8 cellular contexts compared by ENCODE assay signal in the genomic region with DNA sequence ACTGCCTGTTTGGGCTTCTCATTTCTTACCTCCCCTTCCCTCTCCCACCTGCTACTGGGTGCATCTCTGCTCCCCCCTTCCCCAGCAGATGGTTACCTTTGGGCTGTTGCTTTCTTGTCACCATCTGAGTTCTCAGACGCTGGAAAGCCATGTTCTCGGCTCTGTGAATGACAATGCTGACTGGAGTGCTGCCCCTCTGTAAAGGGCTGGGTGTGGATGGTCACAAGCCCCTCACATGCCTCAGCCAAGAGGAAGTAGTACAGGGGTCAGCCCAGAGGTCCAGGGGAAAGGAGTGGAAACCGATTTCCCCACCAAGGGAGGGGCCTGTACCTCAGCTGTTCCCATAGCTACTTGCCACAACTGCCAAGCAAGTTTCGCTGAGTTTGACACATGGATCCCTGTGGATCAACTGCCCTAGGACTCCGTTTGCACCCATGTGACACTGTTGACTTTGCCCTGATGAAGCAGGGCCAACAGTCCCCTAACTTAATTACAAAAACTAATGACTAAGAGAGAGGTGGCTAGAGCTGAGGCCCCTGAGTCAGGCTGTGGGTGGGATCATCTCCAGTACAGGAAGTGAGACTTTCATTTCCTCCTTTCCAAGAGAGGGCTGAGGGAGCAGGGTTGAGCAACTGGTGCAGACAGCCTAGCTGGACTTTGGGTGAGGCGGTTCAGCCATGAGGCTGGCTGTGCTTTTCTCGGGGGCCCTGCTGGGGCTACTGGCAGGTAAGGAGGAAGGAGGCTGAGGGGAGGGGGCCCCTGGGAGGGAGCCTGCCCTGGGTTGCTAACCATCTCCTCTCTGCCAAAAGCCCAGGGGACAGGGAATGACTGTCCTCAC. TPM values are rescaled to one million over a fixed set of nuclear protein-coding genes. Genes with fewer than 3 reads are reported as not detected.
A peak's percentile ranks its signal among the peaks of the same experiment; 100 is the strongest.
DNase-seq lines count a peak whose midpoint lies in the region; ATAC-seq and TF ChIP-seq lines count a peak whose summit lies in the region.

A gene with protein sequence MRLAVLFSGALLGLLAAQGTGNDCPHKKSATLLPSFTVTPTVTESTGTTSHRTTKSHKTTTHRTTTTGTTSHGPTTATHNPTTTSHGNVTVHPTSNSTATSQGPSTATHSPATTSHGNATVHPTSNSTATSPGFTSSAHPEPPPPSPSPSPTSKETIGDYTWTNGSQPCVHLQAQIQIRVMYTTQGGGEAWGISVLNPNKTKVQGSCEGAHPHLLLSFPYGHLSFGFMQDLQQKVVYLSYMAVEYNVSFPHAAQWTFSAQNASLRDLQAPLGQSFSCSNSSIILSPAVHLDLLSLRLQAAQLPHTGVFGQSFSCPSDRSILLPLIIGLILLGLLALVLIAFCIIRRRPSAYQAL (plus strand): TSS at position 638 of the 838 bp plus-strand sequence. CDS start 40 bp downstream, at position 678.

- DNase-seq in AG04449 (ENCODE audit: low read depth, low spot score) (peak; percentile 59), KBM-7 (peak; percentile 93), UCSD-AML1 (lab: John Stamatoyannopoulos, UW; ENCODE audit: unreplicated experiment) (peak; percentile 77), caudate nucleus (lab: John Stamatoyannopoulos, UW) (peak in 10 of 61 donors; percentile 25 to 72 (median 50)), left colon (peak; percentile 69 to 86)
- DNase-seq in stimulated activated CD4-positive, alpha-beta T cell treated with anti-CD3 and anti-CD28 coated beads, Interleukin-4, amount 100 ng/mL, for 24 hours: peak; percentile 83

- CTCF ChIA-PET in AG04449 (lab: Yijun Ruan, JAX): interaction anchor here (1.6 to 6.6 kb wide), 4 partner anchors 10 to 108 kb away, joined by 4 to 37 read pairs (median 8); a partner anchor contains a TSS

- TF ChIP-seq CTCF in AG04449 (IDR thresholded peaks at IDR 0.05; ENCODE audit: insufficient read depth, low read length, missing control alignments): no peak

- intact Hi-C loops in left colon (cut with DNase I, micrococcal nuclease): loop anchor here in 1 of 2 donors (10.0 kb wide), 1 partner anchor 224 kb away; a partner anchor contains a TSS

- ATAC-seq in GM19023 (IDR thresholded peaks at IDR 0.05; ENCODE audit: unreplicated experiment) (peak; percentile 35), left colon (peak; percentile 71), GM21381 (IDR thresholded peaks at IDR 0.05; ENCODE audit: unreplicated experiment) (no peak)

- peak within 1 kb of the TSS; percentile 81 for H3K27ac ChIP-seq in caudate nucleus (ENCODE audit: low read depth, low read length)

- in situ Hi-C loops in KBM-7 (cut with MboI; ENCODE audit: low pct_unique_long_range_greater_than_20kb, low sequenced_read_pairs): no loop called here

- POLR2A ChIA-PET in AG04449 (lab: Yijun Ruan, JAX): interaction anchor here (0.8 to 4.1 kb wide), 7 partner anchors 10 to 259 kb away, joined by 3 to 31 read pairs (median 4); a partner anchor contains a TSS

- peak within 1 kb of the TSS; percentile 18 for H3K4me3 ChIP-seq in AG04449 (ENCODE audit: low read depth, low read length)

RNA-seq across cellular contexts. Expression of the gene that starts here (rescaled TPM):
- total RNA-seq in left colon: 10 to 100 TPM; 35.0 to 74.0 TPM
